9 cellular contexts compared by ENCODE assay signal in the genomic region with DNA sequence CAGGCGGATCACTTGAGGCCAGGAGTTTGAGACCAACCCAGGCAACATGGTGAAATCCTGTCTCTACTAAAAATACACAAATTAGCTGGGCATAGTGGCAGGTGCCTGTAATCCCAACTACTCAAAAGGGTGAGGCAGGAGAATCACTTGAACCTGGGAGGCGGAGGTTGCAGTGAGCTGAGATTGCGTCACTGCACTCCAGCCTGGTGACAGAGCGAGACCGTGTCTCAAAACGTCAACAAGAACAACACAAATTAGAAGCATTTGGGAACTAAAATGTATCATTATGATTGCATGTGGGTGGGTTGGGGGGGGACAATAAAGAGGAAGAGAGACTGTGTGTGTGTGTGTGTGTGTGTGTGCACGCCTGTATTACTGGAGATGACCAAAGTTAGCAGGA. TPM values are rescaled to one million over a fixed set of nuclear protein-coding genes. Genes with fewer than 3 reads are reported as not detected.
DNase-seq lines count a peak whose midpoint lies in the region; ATAC-seq, FAIRE-seq and TF ChIP-seq lines count a peak whose summit lies in the region.
"Not testable (repeated sequence)": the region's sequence is repeated elsewhere in the genome, so short reads cannot be mapped to it uniquely, and the experiment has no call there.
"Had no signal": no experiment of that assay in that cellular context is flagged by ENCODE, and none has a peak within 500 bp of the region (broad histone marks: within the 10 kb centered on the region; RNA-seq: fewer than 3 reads in every experiment).

No MANE protein-coding gene starts in this region.

- not testable (repeated sequence) for TF ChIP-seq EP300 in K562 (IDR thresholded peaks at IDR 0.05; ENCODE audit: low read length)

- POLR2A ChIA-PET in K562 (lab: Yijun Ruan, JAX) = interaction anchor here (0.5 to 0.7 kb wide), 3 partner anchors 8 to 96 kb away, joined by 3 read pairs; no protein-coding TSS in a partner anchor

- not testable (repeated sequence) for H3K9me3 ChIP-seq in K562 (replicated peaks; ENCODE audit: control insufficient read depth, insufficient read depth, low read depth, low read length); kidney (ENCODE audit: control insufficient read depth in 1 of 2, low read length in 2 of 2); right lobe of liver; upper lobe of right lung

- H3K9ac ChIP-seq in K562 (ENCODE audit: insufficient read depth in 1 of 2, low read depth in 2 of 2, low read length in 2 of 2); kidney (ENCODE audit: low read length in 2 of 2): not testable (repeated sequence)

- H4K20me1 ChIP-seq in K562 (replicated peaks; ENCODE audit: control insufficient read depth, insufficient read depth, low read length) = not testable (repeated sequence)

- in situ Hi-C loops in K562 (cut with MboI) = not testable (repeated sequence)

- 7% methylated on average over 6 of the region's 7 CpGs for WGBS in K562 (ENCODE audit: insufficient coverage, low coverage, missing lambda C conversion rate)
- 68% methylated on average over 7 of the region's 7 CpGs for WGBS in right lobe of liver (ENCODE audit: insufficient coverage, low coverage, low lambda C conversion rate, missing lambda C conversion rate)

- not testable (repeated sequence) for TF ChIP-seq CTCF in K562 (IDR thresholded peaks at IDR 0.05 in 2 of 3, conservative IDR thresholded peaks at IDR 0.05 in 1 of 3; ENCODE audit: insufficient read depth in 2 of 3, low read depth in 1 of 3, low read length in 3 of 3); kidney (IDR thresholded peaks at IDR 0.05; ENCODE audit: borderline replicate concordance, extremely low read depth, insufficient read depth); right lobe of liver (IDR thresholded peaks at IDR 0.05); progenitor cell of endocrine pancreas (IDR thresholded peaks at IDR 0.05; ENCODE audit: unreplicated experiment); upper lobe of right lung (IDR thresholded peaks at IDR 0.05)

- H3K27ac ChIP-seq in K562 (ENCODE audit: extremely low read depth, low read depth, low read length); kidney (ENCODE audit: low read depth in 2 of 2, low read length in 2 of 2); right lobe of liver; upper lobe of right lung: not testable (repeated sequence)

- not testable (repeated sequence) for FAIRE-seq in K562 (lab: Jason Lieb, UNC); kidney (lab: Jason Lieb, UNC)

- not testable (repeated sequence) for H3K4me3 Mint-ChIP-seq in progenitor cell of endocrine pancreas (ENCODE audit: low read depth)

- intact Hi-C loops in K562 (cut with micrococcal nuclease); kidney (cut with DNase I); right lobe of liver (cut with DNase I); upper lobe of right lung (cut with DNase I): not testable (repeated sequence)

- peak; percentile 65 for DNase-seq in CD1c-positive myeloid dendritic cell (ENCODE audit: extremely low spot score)
- DNase-seq in K562 (ENCODE audit: extremely low read depth in 1 of 4, low spot score in 3 of 4); progenitor cell of endocrine pancreas (ENCODE audit: low spot score, unreplicated experiment): not testable (repeated sequence)
- peak; percentile 25 for DNase-seq in kidney
- peak; percentile 10 to 31 (median 12) for DNase-seq in right lobe of liver
- DNase-seq in upper lobe of right lung = peak; percentile 82

- not testable (repeated sequence) for TF ChIP-seq POLR2A in K562 (conservative IDR thresholded peaks at IDR 0.05); right lobe of liver (IDR thresholded peaks at IDR 0.05)

- not testable (repeated sequence) for BruUV-seq in K562 (replicated peaks; lab: Mats Ljungman, UMichigan)

- ATAC-seq in K562, right lobe of liver: not testable (repeated sequence)
- ATAC-seq in upper lobe of right lung = peak; percentile 54

- not testable (repeated sequence) for TF ChIP-seq RAD21 in K562 (CRISPR knock-in tag; conservative IDR thresholded peaks at IDR 0.05 in 1 of 2, IDR thresholded peaks at IDR 0.05 in 1 of 2)

- not testable (repeated sequence) for H3K4me1 Mint-ChIP-seq in progenitor cell of endocrine pancreas (ENCODE audit: low read depth)

- H3K4me2 ChIP-seq in K562 (ENCODE audit: insufficient read depth, low read length) = not testable (repeated sequence)

- peak overlapping the region; percentile 15 for H3K27ac Mint-ChIP-seq in progenitor cell of endocrine pancreas

- peaks cover 17% of the 10 kb centered on the region for H3K27me3 Mint-ChIP-seq in progenitor cell of endocrine pancreas

- H3K4me3 ChIP-seq in K562; kidney (ENCODE audit: low read length in 2 of 2); right lobe of liver; upper lobe of right lung: not testable (repeated sequence)

- not testable (repeated sequence) for H3K4me1 ChIP-seq in K562 (replicated peaks in 1 of 2; ENCODE audit: control insufficient read depth in 2 of 2, insufficient read depth in 2 of 2, low read length in 2 of 2); kidney (ENCODE audit: control insufficient read depth in 1 of 2, insufficient read depth in 1 of 2, low read depth in 1 of 2, low read length in 2 of 2); right lobe of liver; upper lobe of right lung

- H3K36me3 ChIP-seq in K562 (ENCODE audit: control insufficient read depth, insufficient read depth, low read length) = not testable (repeated sequence)
- H3K36me3 ChIP-seq in kidney (ENCODE audit: control insufficient read depth in 1 of 2, insufficient read depth in 2 of 2, low read length in 2 of 2) (peaks cover 25 to 34% of the 10 kb centered on the region in 2 donors), right lobe of liver (peaks cover 4 to 37% (median 16%) of the 10 kb centered on the region in 4 donors), upper lobe of right lung (peaks cover 24% of the 10 kb centered on the region)

- H3K9me3 Mint-ChIP-seq in progenitor cell of endocrine pancreas (ENCODE audit: low read depth) = not testable (repeated sequence)

- not testable (repeated sequence) for H2AFZ ChIP-seq in K562 (ENCODE audit: low read depth, low read length)

- not testable (repeated sequence) for H3K9me1 ChIP-seq in K562 (ENCODE audit: control insufficient read depth, insufficient read depth, low read length)

- not testable (repeated sequence) for H3K36me3 Mint-ChIP-seq in progenitor cell of endocrine pancreas (ENCODE audit: insufficient read depth)

- not testable (repeated sequence) for H3K79me2 ChIP-seq in K562 (ENCODE audit: control insufficient read depth, insufficient read depth, low read length)

- CTCF ChIA-PET in K562 (lab: Yijun Ruan, JAX; ENCODE audit: low intra/inter-chr PET ratio) = not testable (repeated sequence)

- peaks cover 50 to 63% of the 10 kb centered on the region in 2 experiments for H3K27me3 ChIP-seq in K562 (ENCODE audit: control insufficient read depth in 2 of 2, insufficient read depth in 2 of 2, low read length in 2 of 2)
- not testable (repeated sequence) for H3K27me3 ChIP-seq in right lobe of liver, upper lobe of right lung

TF ChIP-seq in K562, 482 proteins besides CTCF, POLR2A, EP300 and RAD21:
- TF ChIP-seq, protein P1, sequence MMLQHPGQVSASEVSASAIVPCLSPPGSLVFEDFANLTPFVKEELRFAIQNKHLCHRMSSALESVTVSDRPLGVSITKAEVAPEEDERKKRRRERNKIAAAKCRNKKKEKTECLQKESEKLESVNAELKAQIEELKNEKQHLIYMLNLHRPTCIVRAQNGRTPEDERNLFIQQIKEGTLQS (IDR thresholded peaks at IDR 0.05) = peak; percentile 81
- TF ChIP-seq, protein P1 (CRISPR knock-in tag; conservative IDR thresholded peaks at IDR 0.05) = not testable (repeated sequence)
- TF ChIP-seq CEBPB (tag; IDR thresholded peaks at IDR 0.05) = peak; percentile 74
- peak; percentile 71 for TF ChIP-seq CEBPG (CRISPR knock-in tag; IDR thresholded peaks at IDR 0.05)
- TF ChIP-seq CEBPG (tag; conservative IDR thresholded peaks at IDR 0.05 in 1 of 2, IDR thresholded peaks at IDR 0.05 in 1 of 2) = peak; percentile 78 to 80

RNA-seq across cellular contexts. Expression of a gene that starts 17.0 kb away (rescaled TPM):
- total RNA-seq in K562 (2011; cell fraction: chromatin; rRNA removed; ENCODE audit: low replicate concordance) = 0.51 and 0.63 TPM in 2 replicates
- total RNA-seq in K562 (2011; cell fraction: nucleolus; rRNA removed) = 0.17 and 0.39 TPM in 2 replicates
- not detected in 2 replicates for total RNA-seq in K562 (2011; cell fraction: nucleoplasm; rRNA removed)
- not detected in 2 replicates for total RNA-seq in K562 (2014; rRNA removed)
- total RNA-seq in K562 (2014; rRNA removed; fragmentation: Illumina TruSeq; extraction: Trizol) = not detected in 2 replicates
- 0.18 TPM in 1 of 2 replicates, not detected in the other for total RNA-seq in K562 (2015; rRNA removed; fragmentation: Illumina TruSeq; extraction: Trizol)
- total RNA-seq in K562 (2021) = 0.16 and 0.25 TPM in 2 replicates
- polyA plus RNA-seq in K562 (2011; rRNA removed) = 0.11 and 0.15 TPM in 2 replicates
- polyA plus RNA-seq in K562 (2011; cell fraction: cytosol; rRNA removed) = 0.09 and 0.12 TPM in 2 replicates
- polyA plus RNA-seq in K562 (2011; cell fraction: nucleus; rRNA removed) = 0.41 and 0.63 TPM in 2 replicates
- polyA plus RNA-seq in K562 (2012) = 0.22 and 1.2 TPM in 2 replicates
- polyA plus RNA-seq in K562 (2014; fragmentation: Illumina TruSeq; extraction: Trizol) = 0.15 and 0.44 TPM in 2 replicates
- under 1 TPM in 1 of 2 experiments, not detected in 1; 0.03 TPM for polyA plus RNA-seq in K562 (2014; fragmentation: Nextera tagmentation; extraction: Ambion mirVana)
- polyA plus RNA-seq in K562 (2014; rRNA removed) = 0.22 and 0.23 TPM in 2 replicates
- not detected in 2 replicates for polyA minus RNA-seq in K562 (2011; rRNA and poly(A)+ RNA removed)
- not detected in 2 replicates for polyA minus RNA-seq in K562 (2011; cell fraction: cytosol; rRNA and poly(A)+ RNA removed)
- not detected in 2 replicates for polyA minus RNA-seq in K562 (2011; cell fraction: nucleus; rRNA and poly(A)+ RNA removed)
- total RNA-seq in kidney = 42.6 TPM
- polyA plus RNA-seq in kidney (ENCODE audit: insufficient read depth, low read depth, low replicate concordance) = 53.3 TPM
- 10 to 100 TPM in 4 of 6 experiments, 1 to 10 TPM in 2; 1.9 to 40.7 (median 22.6) TPM for total RNA-seq in right lobe of liver
- total RNA-seq in progenitor cell of endocrine pancreas = 4.5 and 5.0 TPM in 2 replicates
- total RNA-seq in upper lobe of right lung = 14.7 TPM
- total RNA-seq: GM23338, H9 had no signal
- polyA plus RNA-seq: CD8-positive, alpha-beta memory T cell had no signal
